16 cellular contexts compared by ENCODE assay signal in the genomic region with DNA sequence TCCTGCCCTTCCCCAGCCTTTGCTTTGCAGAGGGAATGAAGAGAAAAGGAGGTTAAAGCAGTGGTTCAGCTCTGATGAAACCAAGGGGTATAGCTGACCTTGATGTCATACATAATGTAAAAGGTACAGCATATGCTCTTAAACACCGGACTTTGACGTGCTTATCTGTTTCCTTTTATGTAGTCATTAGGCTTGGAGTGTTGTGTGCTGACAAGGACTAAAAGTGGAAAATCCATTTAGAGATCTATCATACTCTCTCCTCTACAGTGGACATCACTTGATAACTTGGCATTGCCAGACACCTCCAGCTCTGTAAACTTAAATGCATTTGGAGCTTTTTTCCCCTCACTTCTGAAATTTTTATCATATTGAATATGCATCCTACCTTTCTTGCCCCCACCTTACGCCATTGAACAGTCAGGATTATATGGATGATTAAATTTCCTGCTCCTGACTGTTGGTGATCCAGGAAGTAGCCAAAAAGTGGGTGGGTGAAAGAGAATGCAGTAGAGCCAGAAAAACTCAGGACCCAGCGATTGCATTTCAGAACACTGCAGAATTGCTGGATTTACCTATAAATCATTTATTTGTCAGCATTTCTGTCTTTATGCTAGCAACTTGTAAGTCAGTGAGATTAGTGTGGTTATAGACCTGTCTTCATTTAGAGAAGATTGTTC. TPM values are rescaled to one million over a fixed set of nuclear protein-coding genes. Genes with fewer than 3 reads are reported as not detected.
DNase-seq lines count a peak whose midpoint lies in the region; ATAC-seq, FAIRE-seq and TF ChIP-seq lines count a peak whose summit lies in the region.
"Had no signal": no experiment of that assay in that cellular context is flagged by ENCODE, and none has a peak within 500 bp of the region (broad histone marks: within the 10 kb centered on the region; RNA-seq: fewer than 3 reads in every experiment).

No MANE protein-coding gene starts in this region.

- H3K9me2 ChIP-seq in PC-9 (ENCODE audit: insufficient read depth), result no peaks in the 10 kb centered on the region

- H3K79me2 ChIP-seq in PC-9 (ENCODE audit: low read depth) (peaks cover 84% of the 10 kb centered on the region), smooth muscle cell (ENCODE audit: low read depth) (peaks cover 79% of the 10 kb centered on the region)

- FAIRE-seq in GM18507 (lab: Jason Lieb, UNC), result peak; percentile 45

- H3K9ac ChIP-seq in smooth muscle cell (ENCODE audit: low read depth), result no peak overlapping the region

- H2AFZ ChIP-seq in PC-9 (no peak overlapping the region), smooth muscle cell (ENCODE audit: low read depth) (no peak overlapping the region)
- H2AFZ ChIP-seq: GM23338 had no signal

- no peak for ATAC-seq in GM18505 (IDR thresholded peaks at IDR 0.05; ENCODE audit: unreplicated experiment)
- ATAC-seq: GM23338 had no signal

- H3K27me3 Mint-ChIP-seq in dendritic cell treated with granulocyte-macrophage colony-stimulating factor and Interleukin-4, amounts not matched to agents 40 ng/mL and 50 ng/mL, for 4 days, result no peaks in the 10 kb centered on the region

- H3K9me3 Mint-ChIP-seq in dendritic cell treated with granulocyte-macrophage colony-stimulating factor and Interleukin-4, amounts not matched to agents 40 ng/mL and 50 ng/mL, for 4 days, result no peaks in the 10 kb centered on the region
- H3K9me3 Mint-ChIP-seq: GM23338 had no signal

- POLR2A ChIA-PET in PC-9 (lab: Charles Lee; ENCODE audit: unreplicated experiment), result interaction anchor here (0.5 to 0.7 kb wide), 2 partner anchors 33 to 536 kb away, joined by 4 to 5 read pairs; no protein-coding TSS in a partner anchor
- POLR2A ChIA-PET in GM10248 (lab: Yijun Ruan, JAX), result interaction anchor here (0.6 kb wide), 1 partner anchor 71 kb away, joined by 3 read pairs; no protein-coding TSS in a partner anchor

- no peak for TF ChIP-seq POLR2A in GM18505 (IDR thresholded peaks at IDR 0.05; ENCODE audit: borderline replicate concordance, extremely low read depth, insufficient read depth, insufficient read length)

- no peak overlapping the region for H3K27ac Mint-ChIP-seq in dendritic cell treated with granulocyte-macrophage colony-stimulating factor and Interleukin-4, amounts not matched to agents 40 ng/mL and 50 ng/mL, for 4 days
- H3K27ac Mint-ChIP-seq: GM23338 had no signal

- H3K4me3 ChIP-seq in PC-9 (peak overlapping the region; percentile 14; the same call in 1 of the 2 replicates), smooth muscle cell (no peak overlapping the region)
- H3K4me3 ChIP-seq: GM23338 had no signal

- H3K9me3 ChIP-seq in PC-9 (ENCODE audit: insufficient read depth, low read depth), result no peaks in the 10 kb centered on the region
- H3K9me3 ChIP-seq in smooth muscle cell (replicated peaks; ENCODE audit: low read depth), result no peaks in the 10 kb centered on the region

- no peaks in the 10 kb centered on the region for H4K20me1 ChIP-seq in PC-9 (ENCODE audit: insufficient read depth)
- peaks cover 78% of the 10 kb centered on the region for H4K20me1 ChIP-seq in smooth muscle cell (ENCODE audit: low read depth)

- TF ChIP-seq CTCF in PC-9 (conservative IDR thresholded peaks at IDR 0.05), result no peak
- no peak for TF ChIP-seq CTCF in smooth muscle cell (IDR thresholded peaks at IDR 0.05; ENCODE audit: borderline replicate concordance, insufficient read depth, poor library complexity, severe bottlenecking)
- no peak for TF ChIP-seq CTCF in GM10248 (IDR thresholded peaks at IDR 0.05; ENCODE audit: control extremely low read depth, extremely low read depth, low read depth, missing control alignments)

- intact Hi-C loops in PC-9 (cut with micrococcal nuclease; ENCODE audit: unreplicated experiment), result loop anchor here (5.0 kb wide), 1 partner anchor 58 kb away; no protein-coding TSS in a partner anchor
- intact Hi-C loops in dendritic cell treated with granulocyte-macrophage colony-stimulating factor and Interleukin-4, amounts not matched to agents 40 ng/mL and 50 ng/mL, for 4 days (cut with micrococcal nuclease), result loop anchor here (2.0 to 5.0 kb wide), 3 partner anchors 35 to 93 kb away; no protein-coding TSS in a partner anchor

- H3K36me3 ChIP-seq in PC-9 (ENCODE audit: low read depth) (no peaks in the 10 kb centered on the region), smooth muscle cell (ENCODE audit: low read depth) (no peaks in the 10 kb centered on the region)

- no TSS peak for BruUV-seq in PC-9 (replicated peaks; lab: Mats Ljungman, UMichigan)

- H3K4me1 ChIP-seq in PC-9 (replicated peaks; ENCODE audit: insufficient read depth) (peaks cover 57% of the 10 kb centered on the region), smooth muscle cell (ENCODE audit: low read depth) (peaks cover 21% of the 10 kb centered on the region)

- H3K36me3 Mint-ChIP-seq in dendritic cell treated with granulocyte-macrophage colony-stimulating factor and Interleukin-4, amounts not matched to agents 40 ng/mL and 50 ng/mL, for 4 days (ENCODE audit: low read depth), result peaks cover 84% of the 10 kb centered on the region

- H3K4me2 ChIP-seq in PC-9 (peak overlapping the region; percentile 73), smooth muscle cell (peak overlapping the region; percentile 76)

- WGBS in smooth muscle cell (ENCODE audit: low lambda C conversion rate), result 32% methylated on average over 4 of the region's 4 CpGs

- H3K4me3 Mint-ChIP-seq in dendritic cell treated with granulocyte-macrophage colony-stimulating factor and Interleukin-4, amounts not matched to agents 40 ng/mL and 50 ng/mL, for 4 days, result peak overlapping the region; percentile 99
- H3K4me3 Mint-ChIP-seq: GM23338 had no signal

- CTCF ChIA-PET in PC-9 (lab: Charles Lee) (no interaction called here), GM10248 (lab: Yijun Ruan, JAX) (interaction anchor here (0.8 to 14.9 kb wide), 12 partner anchors 10 to 372 kb away, joined by 3 to 159 read pairs (median 5); a partner anchor contains a TSS)

- H3K27me3 ChIP-seq in PC-9 (ENCODE audit: insufficient read depth, low read depth), result no peaks in the 10 kb centered on the region
- no peaks in the 10 kb centered on the region for H3K27me3 ChIP-seq in smooth muscle cell (ENCODE audit: low read depth)

- peaks cover 22% of the 10 kb centered on the region; the same call in 1 of the 2 replicates for H3F3A ChIP-seq in PC-9 (ENCODE audit: insufficient read depth, low read depth)
- peaks cover 10% of the 10 kb centered on the region for H3F3A ChIP-seq in smooth muscle cell (ENCODE audit: low read depth)

- DNase-seq in GM18507 (ENCODE audit: extremely low spot score, insufficient read length, low read depth) (no peak), PC-9 (peak in 1 of 2 experiments; percentile 48), smooth muscle cell (lab: John Stamatoyannopoulos, UW; ENCODE audit: unreplicated experiment) (no peak), CD1c-positive myeloid dendritic cell (ENCODE audit: extremely low spot score) (no peak), GM10248 (ENCODE audit: extremely low spot score) (no peak)
- DNase-seq: activated CD4-positive, CD25-positive, alpha-beta regulatory T cell treated with anti-CD3 and anti-CD28 coated beads, Interleukin-2, amount 50 U/mL, for 72 hours; amygdala; COR-L47; effector CD8-positive, alpha-beta T cell; mesenchymal stem cell; NCI-H1417 treated with DMSO at 0.1 percent for 48 hours; NCI-H526 treated with DMSO at 0.1 percent for 48 hours; stimulated activated CD4-positive, alpha-beta T cell treated with anti-CD3 and anti-CD28 coated beads, Interleukin-4, amount 100 ng/mL, for 1 hour had no signal

- H3K27ac ChIP-seq in PC-9, result peak overlapping the region; percentile 52
- H3K27ac ChIP-seq in smooth muscle cell (ENCODE audit: low read depth), result peak overlapping the region; percentile 85

- peaks cover 66% of the 10 kb centered on the region for H3K4me1 Mint-ChIP-seq in dendritic cell treated with granulocyte-macrophage colony-stimulating factor and Interleukin-4, amounts not matched to agents 40 ng/mL and 50 ng/mL, for 4 days (ENCODE audit: low read depth)

RNA-seq across cellular contexts. Expression of a gene that starts 4.1 kb away (rescaled TPM):
- total RNA-seq in PC-9 (2021), result 15.0 and 16.4 TPM in 2 replicates
- total RNA-seq in smooth muscle cell, result 81.2 and 85.1 TPM in 2 replicates
- polyA plus RNA-seq in smooth muscle cell, result 15.7 and 34.2 TPM in 2 replicates
